16 cellular contexts compared by ENCODE assay signal in genomic region chr12:54932038-54932437, GRCh38. TPM values are rescaled to one million over a fixed set of nuclear protein-coding genes. Genes with fewer than 3 reads are reported as not detected.
"Had no signal": no experiment of that assay in that cellular context is flagged by ENCODE, and none has a peak within 500 bp of the region (broad histone marks: within the 10 kb centered on the region; RNA-seq: fewer than 3 reads in every experiment).

No MANE protein-coding gene starts in this region.

- H3K27ac Mint-ChIP-seq: activated T-helper 1 cell treated with anti-CD3 and anti-CD28 coated beads, Interleukin-12 subunit alpha, Interleukin-12 subunit beta, Interleukin-2, Interleukin-4 antibody, amounts not matched to agents 30 ng/mL and 10 ng/mL and 1 ng/mL, durations not matched to agents 14 hours and 24 hours and 36 hours; memory B cell; nephron progenitor cell had no signal

- DNase-seq: dorsolateral prefrontal cortex; esophagus squamous epithelium; foreskin fibroblast; nephron progenitor cell; sigmoid colon; stimulated activated CD4-positive, alpha-beta T cell treated with anti-CD3 and anti-CD28 coated beads, Interleukin-2, amount 100 ng/mL, for 24 hours; stimulated activated naive CD4-positive, alpha-beta T cell; upper lobe of left lung had no signal

- H3K4me1 Mint-ChIP-seq: nephron progenitor cell had no signal

- FAIRE-seq: astrocyte, endometrium had no signal

- H3K4me3 Mint-ChIP-seq: activated T-helper 1 cell treated with anti-CD3 and anti-CD28 coated beads, Interleukin-12 subunit alpha, Interleukin-12 subunit beta, Interleukin-2, Interleukin-4 antibody, amounts not matched to agents 30 ng/mL and 10 ng/mL and 1 ng/mL, durations not matched to agents 14 hours and 24 hours and 36 hours; memory B cell; nephron progenitor cell; T-helper 2 cell treated with Interferon-gamma antibody and Interleukin-4, amounts not matched to agents 5 μg/mL and 100 μg/mL, for 36 hours had no signal

RNA-seq across cellular contexts. Expression of gene TESPA1, which starts 52.5 kb away (rescaled TPM):
- total RNA-seq: osteoblast, pulmonary artery endothelial cell, SJCRH30 had no signal
